In genomic region chrX:1239681-1240142, GRCh38 we compare ENCODE assay signal across 10 cellular contexts. TPM values are rescaled to one million over a fixed set of nuclear protein-coding genes. Genes with fewer than 3 reads are reported as not detected.
DNase-seq lines count a peak whose midpoint lies in the region; ATAC-seq and TF ChIP-seq lines count a peak whose summit lies in the region.
"Had no signal": no experiment of that assay in that cellular context is flagged by ENCODE, and none has a peak within 500 bp of the region (broad histone marks: within the 10 kb centered on the region; RNA-seq: fewer than 3 reads in every experiment).

No MANE protein-coding gene starts in this region.

- DNase-seq in Daoy (ENCODE audit: low read depth) = peak; percentile 94
- DNase-seq in UCSD-AML1 (lab: John Stamatoyannopoulos, UW; ENCODE audit: unreplicated experiment) = peak; percentile 91
- DNase-seq in midbrain (lab: John Stamatoyannopoulos, UW) = peak; percentile 10
- DNase-seq in glutamatergic neuron = no peak
- DNase-seq in NCI-H146 (lab: John Stamatoyannopoulos, UW) = no peak
- no peak for DNase-seq in HCEC 1CT

- H3K27me3 Mint-ChIP-seq in glutamatergic neuron (ENCODE audit: unreplicated experiment) = no peaks in the 10 kb centered on the region

- H3K9me3 Mint-ChIP-seq in glutamatergic neuron (ENCODE audit: unreplicated experiment) = peaks cover 3% of the 10 kb centered on the region

- H3K4me3 Mint-ChIP-seq in glutamatergic neuron (ENCODE audit: unreplicated experiment) = no peak overlapping the region
- H3K4me3 Mint-ChIP-seq: nephron had no signal

- no peaks in the 10 kb centered on the region for H3K4me1 Mint-ChIP-seq in glutamatergic neuron (ENCODE audit: low read depth, unreplicated experiment)
- H3K4me1 Mint-ChIP-seq: nephron had no signal

- peak; percentile 90 for ATAC-seq in GM21717 (IDR thresholded peaks at IDR 0.05; ENCODE audit: unreplicated experiment)
- no peak for ATAC-seq in GM18907 (IDR thresholded peaks at IDR 0.05; ENCODE audit: unreplicated experiment)

- no peak for TF ChIP-seq CTCF in glutamatergic neuron (IDR thresholded peaks at IDR 0.05; ENCODE audit: partially characterized antibody, unreplicated experiment)

- no peak overlapping the region for H3K27ac Mint-ChIP-seq in glutamatergic neuron (ENCODE audit: unreplicated experiment)
- H3K27ac Mint-ChIP-seq: nephron had no signal

- H3K36me3 Mint-ChIP-seq in glutamatergic neuron (ENCODE audit: unreplicated experiment) = no peaks in the 10 kb centered on the region

RNA-seq across cellular contexts. Expression of gene CRLF2, which starts 27.3 kb away (rescaled TPM):
- total RNA-seq in Daoy (2014; rRNA removed; shearing (Covaris generic)) = 0.46 TPM in 1 of 2 replicates, not detected in the other
- 0.54 TPM for total RNA-seq in glutamatergic neuron (ENCODE audit: unreplicated experiment)
- total RNA-seq: RPMI7951 had no signal

RNA-seq across cellular contexts. Expression of gene CSF2RA, which starts 28.9 kb away (rescaled TPM):
- 1.4 TPM in 1 of 2 replicates, not detected in the other for total RNA-seq in Daoy (2014; rRNA removed; shearing (Covaris generic))
- total RNA-seq in glutamatergic neuron (ENCODE audit: unreplicated experiment) = not detected

Comparison
In these comparisons a context has a peak if more than half of its experiments do, and no peak if none do; other contexts are left out.
1. DNase-seq: peak in Daoy (single experiment), UCSD-AML1 (single experiment) and midbrain (single experiment); none in glutamatergic neuron (single experiment), NCI-H146 (single experiment) and HCEC 1CT (single experiment).